ENCODE assay signal across 22 cellular contexts in genomic region chr14:91931478-91932088, GRCh38. TPM values are rescaled to one million over a fixed set of nuclear protein-coding genes. Genes with fewer than 3 reads are reported as not detected.
DNase-seq lines count a peak whose midpoint lies in the region; ATAC-seq, FAIRE-seq and TF ChIP-seq lines count a peak whose summit lies in the region.
"Had no signal": no experiment of that assay in that cellular context is flagged by ENCODE, and none has a peak within 500 bp of the region (broad histone marks: within the 10 kb centered on the region; RNA-seq: fewer than 3 reads in every experiment).

No MANE protein-coding gene starts in this region.

- no peak overlapping the region for H4K5ac ChIP-seq in H1 (ENCODE audit: insufficient read length, low read depth, low read length)

- CTCF ChIA-PET in H1 (lab: Charles Lee; ENCODE audit: partially characterized antibody) = interaction anchor here (1.4 to 1.7 kb wide), 2 partner anchors 21 to 26 kb away, joined by 3 to 4 read pairs; no protein-coding TSS in a partner anchor

- WGBS in H1 (ENCODE audit: extremely low coverage in 1 of 2, insufficient coverage in 1 of 2, insufficient read length in 1 of 2, insufficient replicate concordance in 2 of 2, low coverage in 1 of 2, low lambda C conversion rate in 2 of 2, missing lambda C conversion rate in 1 of 2), 2 experiments = 89% methylated on average over 11 of the region's 11 CpGs; no CpG with 5 or more reads in 1 of the 2 experiments
- WGBS in sigmoid colon, 2 donors = 92 to 95% methylated on average over 11 of the region's 11 CpGs
- 75 to 85% (median 82%) methylated on average over 11 of the region's 11 CpGs for WGBS in stomach, 5 donors

- H3K4me3 ChIP-seq in BLaER1 (no peak overlapping the region), H1 (ENCODE audit: extremely low read depth in 1 of 4, insufficient read depth in 2 of 4, low read depth in 3 of 4, low read length in 4 of 4) (no peak overlapping the region), sigmoid colon (no peak overlapping the region), stomach (no peak overlapping the region)
- H3K4me3 ChIP-seq: GM12878, Peyer's patch had no signal

- no peak for TF ChIP-seq RAD21 in H1 (IDR thresholded peaks at IDR 0.05 in 1 of 2, conservative IDR thresholded peaks at IDR 0.05 in 1 of 2; ENCODE audit: low read depth in 2 of 2, low read length in 2 of 2)

- no peak overlapping the region for H3K14ac ChIP-seq in H1 (ENCODE audit: insufficient read length)

- H3K9ac ChIP-seq in BLaER1 (no peak overlapping the region), H1 (replicated peaks in 1 of 4; ENCODE audit: extremely low read depth in 1 of 4, low read depth in 3 of 4, low read length in 3 of 4) (no peak overlapping the region)
- H3K9ac ChIP-seq: KMS-11 had no signal

- H3K23me2 ChIP-seq in H1 (ENCODE audit: low read depth, low read length) = no peaks in the 10 kb centered on the region

- H3K4me1 ChIP-seq in BLaER1 = no peaks in the 10 kb centered on the region
- H3K4me1 ChIP-seq in H1 (replicated peaks in 1 of 4; ENCODE audit: control insufficient read depth in 3 of 4, insufficient read depth in 4 of 4, low read length in 3 of 4) = 0 out of 7 replicates have a peak, but pooled peaks cover 0 to 3% (median 0%) of the 10 kb centered on the region in 4 experiments
- peaks cover 0 to 20% (median 3%) of the 10 kb centered on the region in 4 donors for H3K4me1 ChIP-seq in sigmoid colon
- H3K4me1 ChIP-seq in stomach = peaks cover 2 to 8% (median 3%) of the 10 kb centered on the region in 4 donors
- H3K4me1 ChIP-seq: Peyer's patch had no signal

- 0 out of 2 replicates have a peak overlapping the region, but pooled peaks have one; percentile 7 for H3K4me2 ChIP-seq in BLaER1
- H3K4me2 ChIP-seq in H1 (ENCODE audit: insufficient read depth in 1 of 2, low read depth in 2 of 2, low read length in 2 of 2) = no peak overlapping the region
- H3K4me2 ChIP-seq: KMS-11 had no signal

- H3K27me3 ChIP-seq in BLaER1 (no peaks in the 10 kb centered on the region), H1 (replicated peaks in 1 of 4; ENCODE audit: control insufficient read depth in 3 of 4, extremely low read depth in 1 of 4, insufficient read depth in 3 of 4, low read length in 3 of 4) (no peaks in the 10 kb centered on the region), sigmoid colon (no peaks in the 10 kb centered on the region), stomach (no peaks in the 10 kb centered on the region)
- H3K27me3 ChIP-seq: Peyer's patch had no signal

- H2BK120ac ChIP-seq in H1 (replicated peaks; ENCODE audit: low read depth, low read length) = no peak overlapping the region

- DNase-seq in H1 (ENCODE audit: low read depth in 1 of 2, low spot score in 2 of 2) (no peak), left ventricle myocardium superior (no peak), sigmoid colon (peak; percentile 42), ecto neural progenitor cell (ENCODE audit: low spot score) (no peak), stomach (no peak)
- DNase-seq in activated CD8-positive, alpha-beta memory T cell treated with anti-CD3 and anti-CD28 coated beads, Interleukin-2, amount 50 U/mL, for 48 hours = no peak
- DNase-seq: CD4-positive, alpha-beta memory T cell; DMS153; MV-4-11; NCI-H1694 treated with DMSO at 0.1 percent for 48 hours; NCI-H510A; NCI-H748 treated with DMSO at 0.1 percent for 48 hours; NK-92 treated with Interleukin-12 subunit alpha and Interleukin-12 subunit beta, amount 100 ng/mL, for 24 hours; Peyer's patch had no signal

- TF ChIP-seq CTCF in H1 (IDR thresholded peaks at IDR 0.05; ENCODE audit: control extremely low read depth in 1 of 3, insufficient read depth in 1 of 3, low read depth in 1 of 3, low read length in 3 of 3) (no peak), sigmoid colon (IDR thresholded peaks at IDR 0.05) (no peak), stomach (IDR thresholded peaks at IDR 0.05) (no peak)

- intact Hi-C loops in left ventricle myocardium superior (cut with micrococcal nuclease) = no loop called here
- intact Hi-C loops in sigmoid colon (cut with DNase I) = no loop called here
- intact Hi-C loops in stomach (cut with DNase I; ENCODE audit: low total_unique reads) = no loop called here

- no peaks in the 10 kb centered on the region for H3K79me1 ChIP-seq in H1 (ENCODE audit: low read depth, low read length)

- H2AFZ ChIP-seq in H1 (ENCODE audit: low read length) = no peak overlapping the region

- TF ChIP-seq EP300 in H1 (IDR thresholded peaks at IDR 0.05; ENCODE audit: borderline replicate concordance in 1 of 2, low read depth in 2 of 2, low read length in 2 of 2) = no peak
- TF ChIP-seq EP300 in sigmoid colon (IDR thresholded peaks at IDR 0.05) = no peak
- no peak for TF ChIP-seq EP300 in stomach (IDR thresholded peaks at IDR 0.05)

- H3K36me3 ChIP-seq in BLaER1 (no peaks in the 10 kb centered on the region), H1 (ENCODE audit: control insufficient read depth in 2 of 4, insufficient read depth in 4 of 4, low read length in 3 of 4) (no peaks in the 10 kb centered on the region), sigmoid colon (peaks cover 0 to 21% (median 12%) of the 10 kb centered on the region in 4 donors), stomach (peaks cover 0 to 29% (median 13%) of the 10 kb centered on the region in 4 donors)
- H3K36me3 ChIP-seq: Peyer's patch had no signal

- no peak overlapping the region for H2BK12ac ChIP-seq in H1 (ENCODE audit: low read depth, low read length)

- no peak for TF ChIP-seq POLR2A in H1 (IDR thresholded peaks at IDR 0.05; ENCODE audit: control extremely low read depth in 1 of 2, low read depth in 2 of 2, low read length in 2 of 2)
- no peak for TF ChIP-seq POLR2A in sigmoid colon (IDR thresholded peaks at IDR 0.05)
- no peak for TF ChIP-seq POLR2A in stomach (IDR thresholded peaks at IDR 0.05)

- H3K27ac ChIP-seq in BLaER1 (no peak overlapping the region), H1 (ENCODE audit: low read depth, low read length) (no peak overlapping the region), sigmoid colon (no peak overlapping the region), stomach (no peak overlapping the region)
- H3K27ac ChIP-seq: KMS-11, Peyer's patch had no signal

- H3K18ac ChIP-seq in H1 (ENCODE audit: extremely low read depth, low read length) = no peak overlapping the region

- no peak overlapping the region for H3K23ac ChIP-seq in H1 (ENCODE audit: insufficient read length)

- ATAC-seq in left ventricle myocardium superior (peak; percentile 79), GM21526 (IDR thresholded peaks at IDR 0.05; ENCODE audit: low FRiP score, unreplicated experiment) (no peak)
- ATAC-seq: GM12878 had no signal

- no peaks in the 10 kb centered on the region for H4K20me1 ChIP-seq in BLaER1
- no peaks in the 10 kb centered on the region for H4K20me1 ChIP-seq in H1 (replicated peaks in 1 of 2; ENCODE audit: control insufficient read depth in 1 of 2, insufficient read depth in 2 of 2, low read length in 2 of 2)

- H3K9me3 ChIP-seq in BLaER1 = no peaks in the 10 kb centered on the region
- H3K9me3 ChIP-seq in H1 (ENCODE audit: insufficient read depth in 2 of 2, low read depth in 1 of 2, low read length in 1 of 2) = no peaks in the 10 kb centered on the region
- H3K9me3 ChIP-seq in sigmoid colon = no peaks in the 10 kb centered on the region
- H3K9me3 ChIP-seq in stomach = no peaks in the 10 kb centered on the region
- H3K9me3 ChIP-seq: Peyer's patch had no signal

- H2BK5ac ChIP-seq in H1 (ENCODE audit: low read depth, low read length) = peak overlapping the region; percentile 25; the same call in 1 of the 2 replicates

- no peak for FAIRE-seq in H1 (lab: Jason Lieb, UNC)
- FAIRE-seq: A204.1, GM12878, GM19239, H54 had no signal

- H3K4ac ChIP-seq in H1 (replicated peaks; ENCODE audit: insufficient read length, low read depth, low read length) = no peak overlapping the region

- no peak overlapping the region for H4K8ac ChIP-seq in H1 (ENCODE audit: extremely low read depth, insufficient read depth, low read length)

- H4K91ac ChIP-seq in H1 (replicated peaks; ENCODE audit: insufficient read length, low read length) = no peak overlapping the region

- H2AK5ac ChIP-seq in H1 (ENCODE audit: low read depth, low read length) = no peak overlapping the region

- no peak overlapping the region for H2BK20ac ChIP-seq in H1 (ENCODE audit: low read length)

- H3K56ac ChIP-seq in H1 (replicated peaks; ENCODE audit: insufficient read length, low read depth, low read length) = no peak overlapping the region

- H2BK15ac ChIP-seq in H1 (ENCODE audit: low read length) = no peak overlapping the region

- POLR2A ChIA-PET in H1 (lab: Charles Lee; ENCODE audit: partially characterized antibody) = no interaction called here

- no peaks in the 10 kb centered on the region for H3K79me2 ChIP-seq in H1 (ENCODE audit: control insufficient read depth in 1 of 2, insufficient read depth in 2 of 2, low read length in 2 of 2)

RNA-seq across cellular contexts. Expression of gene FBLN5, which starts 15.9 kb away (rescaled TPM):
- total RNA-seq in H1 (2021; fragmentation: NEBNext Ultra II Directional; extraction: Animal tissue kit (Norgen Biotek cat#: 25700)) = 3.5 and 4.2 TPM in 2 replicates
- polyA plus RNA-seq in H1 (2011; rRNA removed) = 0.88 and 1.1 TPM in 2 replicates
- polyA plus RNA-seq in H1 (2011; cell fraction: cytosol; rRNA removed) = 0.57 TPM
- polyA plus RNA-seq in H1 (2011; cell fraction: nucleus; rRNA removed) = 1.3 TPM
- 1.9 to 2.1 TPM (median 2.0 TPM) in 4 replicates for polyA plus RNA-seq in H1 (2012, experiment 1 of 2)
- 2.2 TPM for polyA plus RNA-seq in H1 (2012, experiment 2 of 2)
- 5.7 TPM for polyA plus RNA-seq in H1 (2013, experiment 1 of 2)
- 6.3 TPM for polyA plus RNA-seq in H1 (2013, experiment 2 of 2)
- 1.2 and 1.7 TPM in 2 replicates for polyA minus RNA-seq in H1 (2011; rRNA and poly(A)+ RNA removed)
- polyA minus RNA-seq in H1 (2011; cell fraction: cytosol; rRNA and poly(A)+ RNA removed) = not detected
- 1.4 TPM for polyA minus RNA-seq in H1 (2011; cell fraction: nucleus; rRNA and poly(A)+ RNA removed)
- 61.7 TPM for total RNA-seq in left ventricle myocardium superior
- total RNA-seq in sigmoid colon = 100 to 1,000 TPM in 2 of 4 donors, 10 to 100 TPM in 2; 91.8 to 253 (median 103) TPM
- 10 to 100 TPM in 2 of 3 donors, 1 to 10 TPM in 1; 3.0 to 25.8 (median 19.5) TPM for polyA plus RNA-seq in sigmoid colon
- total RNA-seq in stomach = 100 to 1,000 TPM in 2 of 5 donors, 10 to 100 TPM in 3; 44.9 to 151 (median 76.3) TPM
- polyA plus RNA-seq in stomach = 10 to 100 TPM; 20.1 to 48.3 (median 22.7) TPM
- total RNA-seq: HT-29 had no signal
